17 cellular contexts compared by ENCODE assay signal in genomic region chr3:67012564-67012963, GRCh38. TPM values are rescaled to one million over a fixed set of nuclear protein-coding genes. Genes with fewer than 3 reads are reported as not detected.
DNase-seq lines count a peak whose midpoint lies in the region; ATAC-seq and TF ChIP-seq lines count a peak whose summit lies in the region.
"Had no signal": no experiment of that assay in that cellular context is flagged by ENCODE, and none has a peak within 500 bp of the region (broad histone marks: within the 10 kb centered on the region; RNA-seq: fewer than 3 reads in every experiment).

No MANE protein-coding gene starts in this region.

- H3K9me3 ChIP-seq in cardiac muscle cell (ENCODE audit: low read depth) (no peaks in the 10 kb centered on the region), SU-DHL-6 (ENCODE audit: insufficient read depth, low read length) (no peaks in the 10 kb centered on the region)

- peaks cover 74% of the 10 kb centered on the region for H3K4me1 ChIP-seq in cardiac muscle cell (ENCODE audit: low read depth)

- H3K79me2 ChIP-seq in SU-DHL-6 (ENCODE audit: insufficient read depth, low read length): peaks cover 49% of the 10 kb centered on the region

- H3K9ac ChIP-seq in SU-DHL-6 (ENCODE audit: low read length): no peak overlapping the region
- H3K9ac ChIP-seq: KMS-11 had no signal

- peak overlapping the region; percentile 34 for H3K4me2 ChIP-seq in SU-DHL-6 (ENCODE audit: low read depth, low read length, poor library complexity, severe bottlenecking)
- H3K4me2 ChIP-seq: KMS-11 had no signal

- peaks cover 43% of the 10 kb centered on the region for H3K4me1 Mint-ChIP-seq in memory B cell

- H3K4me3 ChIP-seq in cardiac muscle cell (no peak overlapping the region), SU-DHL-6 (ENCODE audit: insufficient read depth, low read length, poor library complexity, severe bottlenecking) (no peak overlapping the region)

- H4K20me1 ChIP-seq in SU-DHL-6 (ENCODE audit: low read depth, low read length): peaks cover 12% of the 10 kb centered on the region

- no peaks in the 10 kb centered on the region for H3K27me3 Mint-ChIP-seq in memory B cell
- H3K27me3 Mint-ChIP-seq: CD4-positive, alpha-beta T cell had no signal

- DNase-seq in cardiac muscle cell (ENCODE audit: low read depth in 1 of 2, low spot score in 1 of 2): no peak
- no peak for DNase-seq in cardiac septum (ENCODE audit: low spot score)
- DNase-seq in memory B cell (ENCODE audit: low spot score in 2 of 2): no peak
- DNase-seq in SIG-M5 treated with dmso at 0.1 percent for 504 hours (lab: John Stamatoyannopoulos, UW; ENCODE audit: unreplicated experiment): no peak
- DNase-seq: 8988T; AML-193; C1 segment of cervical spinal cord; CD4-positive, alpha-beta T cell; COR-L47; DMS153; DMS79 treated with DMSO at 0.1 percent for 48 hours; GF-D8; H7 had no signal

- H3F3A ChIP-seq in SU-DHL-6 (ENCODE audit: insufficient read depth): peaks cover 79% of the 10 kb centered on the region

- TF ChIP-seq CTCF in cardiac muscle cell (IDR thresholded peaks at IDR 0.05; ENCODE audit: low read depth, low read length): no peak
- TF ChIP-seq CTCF in SU-DHL-6 (IDR thresholded peaks at IDR 0.05; ENCODE audit: insufficient read depth, low read length, poor library complexity, severe bottlenecking): no peak

- H3K27me3 ChIP-seq in cardiac muscle cell (no peaks in the 10 kb centered on the region), SU-DHL-6 (ENCODE audit: low read length) (no peaks in the 10 kb centered on the region)

- peaks cover 37% of the 10 kb centered on the region for H3K36me3 Mint-ChIP-seq in memory B cell

- intact Hi-C loops in cardiac septum (cut with DNase I): no loop called here

- H3K9me2 ChIP-seq in SU-DHL-6 (replicated peaks; ENCODE audit: insufficient read depth, low read length): no peaks in the 10 kb centered on the region

- H2AFZ ChIP-seq in SU-DHL-6 (ENCODE audit: low read depth, low read length, severe bottlenecking): no peak overlapping the region

- peak; percentile 35 for ATAC-seq in memory B cell (ENCODE audit: low read depth)
- ATAC-seq in GM21367 (IDR thresholded peaks at IDR 0.05; ENCODE audit: unreplicated experiment): no peak
- ATAC-seq in HG03159 (IDR thresholded peaks at IDR 0.05; ENCODE audit: unreplicated experiment): no peak

- H3K9me3 Mint-ChIP-seq in memory B cell: no peaks in the 10 kb centered on the region
- H3K9me3 Mint-ChIP-seq: CD4-positive, alpha-beta T cell had no signal

- H3K4me3 Mint-ChIP-seq in memory B cell: no peak overlapping the region
- H3K4me3 Mint-ChIP-seq: CD4-positive, alpha-beta T cell had no signal

- no peak overlapping the region for H3K27ac Mint-ChIP-seq in memory B cell
- H3K27ac Mint-ChIP-seq: CD4-positive, alpha-beta T cell had no signal

- H3K36me3 ChIP-seq in cardiac muscle cell (peaks cover 11% of the 10 kb centered on the region), SU-DHL-6 (ENCODE audit: low read length) (peaks cover 43% of the 10 kb centered on the region)

- H3K27ac ChIP-seq in cardiac muscle cell (peak overlapping the region; percentile 83), SU-DHL-6 (ENCODE audit: low read depth, low read length) (peak overlapping the region; percentile 95)
- H3K27ac ChIP-seq: KMS-11 had no signal

RNA-seq across cellular contexts. Expression of gene KBTBD8, which starts 14.5 kb away (rescaled TPM):
- 9.9 and 13.8 TPM in 2 replicates for total RNA-seq in cardiac muscle cell
- polyA plus RNA-seq in cardiac muscle cell: 4.3 and 11.8 TPM in 2 replicates
- 2.9 TPM for total RNA-seq in cardiac septum
